Comparison of ENCODE assay signal across 9 cellular contexts in the genomic region with DNA sequence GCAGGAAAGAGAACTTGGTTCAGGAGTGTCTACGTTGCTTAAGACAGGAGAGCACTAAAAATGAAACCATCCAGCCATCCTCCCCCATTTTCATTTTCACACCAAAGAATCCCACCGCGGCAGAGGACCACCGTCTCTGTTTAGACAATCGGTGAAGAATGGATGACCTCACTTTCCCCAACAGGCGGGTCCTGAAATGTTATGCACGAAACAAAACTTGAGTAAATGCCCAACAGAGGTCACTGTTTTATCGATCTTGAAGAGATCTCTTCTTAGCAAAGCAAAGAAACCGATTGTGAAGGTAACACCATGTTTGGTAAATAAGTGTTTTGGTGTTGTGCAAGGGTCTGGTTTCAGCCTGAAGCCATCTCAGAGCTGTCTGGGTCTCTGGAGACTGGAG. TPM values are rescaled to one million over a fixed set of nuclear protein-coding genes. Genes with fewer than 3 reads are reported as not detected.
DNase-seq lines count a peak whose midpoint lies in the region; ATAC-seq, FAIRE-seq and TF ChIP-seq lines count a peak whose summit lies in the region.
"Had no signal": no experiment of that assay in that cellular context is flagged by ENCODE, and none has a peak within 500 bp of the region (broad histone marks: within the 10 kb centered on the region; RNA-seq: fewer than 3 reads in every experiment).

No MANE protein-coding gene starts in this region.

- no peaks in the 10 kb centered on the region for H3K9me2 ChIP-seq in OCI-LY1 (ENCODE audit: low read depth, low read length)

- FAIRE-seq in urothelium cell line (lab: Jason Lieb, UNC), result no peak

- no peak overlapping the region for H3K4me3 ChIP-seq in OCI-LY1 (ENCODE audit: low read depth, low read length, poor library complexity, severe bottlenecking)

- no peak overlapping the region for H2AFZ ChIP-seq in OCI-LY1 (ENCODE audit: low read length)

- TF ChIP-seq CTCF in OCI-LY1 (IDR thresholded peaks at IDR 0.05; ENCODE audit: low read length), result peak; percentile 42; the same call in 1 of the 2 replicates
- no peak for TF ChIP-seq CTCF in GM10266 (IDR thresholded peaks at IDR 0.05; ENCODE audit: control insufficient read depth, insufficient read depth, low read depth, missing control alignments)

- no peaks in the 10 kb centered on the region for H3K4me1 ChIP-seq in OCI-LY1 (ENCODE audit: insufficient read depth, low read length, severe bottlenecking)

- peak overlapping the region; percentile 43 for H3K27ac Mint-ChIP-seq in stimulated activated naive CD8-positive, alpha-beta T cell treated with anti-CD3 and anti-CD28 coated beads, Interleukin-15, Interleukin-2, amounts not matched to agents 100 ng/mL and 50 ng/mL, for 24 hours

- intact Hi-C loops in left ventricle myocardium superior (cut with micrococcal nuclease), result no loop called here

- H3K36me3 ChIP-seq in OCI-LY1 (ENCODE audit: insufficient read depth, low read length), result no peaks in the 10 kb centered on the region

- peaks cover 28% of the 10 kb centered on the region for H3K4me1 Mint-ChIP-seq in stimulated activated naive CD8-positive, alpha-beta T cell treated with anti-CD3 and anti-CD28 coated beads, Interleukin-15, Interleukin-2, amounts not matched to agents 100 ng/mL and 50 ng/mL, for 24 hours (ENCODE audit: low read depth)

- H3F3A ChIP-seq in OCI-LY1 (ENCODE audit: insufficient read depth, low read length), result no peaks in the 10 kb centered on the region

- H3K4me3 Mint-ChIP-seq in stimulated activated naive CD8-positive, alpha-beta T cell treated with anti-CD3 and anti-CD28 coated beads, Interleukin-15, Interleukin-2, amounts not matched to agents 100 ng/mL and 50 ng/mL, for 24 hours, result no peak overlapping the region
- H3K4me3 Mint-ChIP-seq: neural crest cell had no signal

- H3K27ac ChIP-seq in OCI-LY1 (ENCODE audit: low read depth, low read length, poor library complexity, severe bottlenecking), result no peak overlapping the region

- peaks cover 10% of the 10 kb centered on the region for H3K27me3 ChIP-seq in OCI-LY1 (ENCODE audit: insufficient read depth, low read length)

- no peak overlapping the region for H3K9ac ChIP-seq in OCI-LY1 (ENCODE audit: low read length)

- no peaks in the 10 kb centered on the region for H3K79me2 ChIP-seq in OCI-LY1 (ENCODE audit: insufficient read depth, low read length)

- no peak overlapping the region for H3K4me2 ChIP-seq in OCI-LY1 (ENCODE audit: low read length)

- no peaks in the 10 kb centered on the region for H4K20me1 ChIP-seq in OCI-LY1 (ENCODE audit: insufficient read depth, low read length)

- no peak for ATAC-seq in stimulated activated naive CD8-positive, alpha-beta T cell treated with anti-CD3 and anti-CD28 coated beads, Interleukin-15, Interleukin-2, amounts not matched to agents 100 U/mL and 50 U/mL, for 24 hours
- no peak for ATAC-seq in left ventricle myocardium superior

- DNase-seq in stimulated activated naive CD8-positive, alpha-beta T cell treated with anti-CD3 and anti-CD28 coated beads, Interleukin-15, Interleukin-2, amounts not matched to agents 100 U/mL and 50 U/mL, for 24 hours, result no peak
- DNase-seq in erythroblast (lab: John Stamatoyannopoulos, UW) (peak; percentile 4 to 14), urothelium cell line (ENCODE audit: low spot score) (peak; percentile 54), DMS153 (lab: John Stamatoyannopoulos, UW) (no peak), left ventricle myocardium superior (no peak), GM10266 (ENCODE audit: extremely low spot score) (no peak)

- H3K9me3 ChIP-seq in OCI-LY1 (ENCODE audit: low read length), result no peaks in the 10 kb centered on the region

- no peaks in the 10 kb centered on the region for H3K36me3 Mint-ChIP-seq in stimulated activated naive CD8-positive, alpha-beta T cell treated with anti-CD3 and anti-CD28 coated beads, Interleukin-15, Interleukin-2, amounts not matched to agents 100 ng/mL and 50 ng/mL, for 24 hours (ENCODE audit: low read depth)

- no peak for TF ChIP-seq POLR2A in erythroblast (IDR thresholded peaks at IDR 0.05; ENCODE audit: low read length)

- no peaks in the 10 kb centered on the region for H3K9me3 Mint-ChIP-seq in stimulated activated naive CD8-positive, alpha-beta T cell treated with anti-CD3 and anti-CD28 coated beads, Interleukin-15, Interleukin-2, amounts not matched to agents 100 ng/mL and 50 ng/mL, for 24 hours
- H3K9me3 Mint-ChIP-seq: neural crest cell had no signal

- peaks cover 41% of the 10 kb centered on the region for H3K27me3 Mint-ChIP-seq in stimulated activated naive CD8-positive, alpha-beta T cell treated with anti-CD3 and anti-CD28 coated beads, Interleukin-15, Interleukin-2, amounts not matched to agents 100 ng/mL and 50 ng/mL, for 24 hours

RNA-seq across cellular contexts. Expression of a gene that starts 1.4 kb away (rescaled TPM):
- 1.2 TPM for total RNA-seq in left ventricle myocardium superior
- total RNA-seq: neural crest cell had no signal

Comparison
In these comparisons a context has a peak if more than half of its experiments do, and no peak if none do; other contexts are left out.
1. DNase-seq: peak in erythroblast (2 of 2) and urothelium cell line (single experiment); none in stimulated activated naive CD8-positive, alpha-beta T cell treated with anti-CD3 and anti-CD28 coated beads, Interleukin-15, Interleukin-2, amounts not matched to agents 100 U/mL and 50 U/mL, for 24 hours (single experiment), DMS153 (single experiment), left ventricle myocardium superior (single experiment) and GM10266 (single experiment).